Comparison of ENCODE assay signal across 10 cellular contexts in genomic region chr6:93721386-93722048, GRCh38.
A peak's percentile ranks its signal among the peaks of the same experiment; 100 is the strongest.
DNase-seq lines count a peak whose midpoint lies in the region; ATAC-seq and TF ChIP-seq lines count a peak whose summit lies in the region.
"Had no signal": no experiment of that assay in that cellular context is flagged by ENCODE, and none has a peak within 500 bp of the region (broad histone marks: within the 10 kb centered on the region; RNA-seq: fewer than 3 reads in every experiment).

No MANE protein-coding gene starts in this region.

- H3K27me3 Mint-ChIP-seq in effector memory CD8-positive, alpha-beta T cell = no peaks in the 10 kb centered on the region
- H3K27me3 Mint-ChIP-seq: B cell, naive B cell had no signal

- no peak overlapping the region for H3K4me3 ChIP-seq in skeletal muscle cell (ENCODE audit: low read depth, low read length)

- ATAC-seq in effector memory CD8-positive, alpha-beta T cell (replicated peaks) = no peak
- no peak for ATAC-seq in GM21360 (IDR thresholded peaks at IDR 0.05; ENCODE audit: unreplicated experiment)

- no peak overlapping the region for H3K27ac Mint-ChIP-seq in effector memory CD8-positive, alpha-beta T cell
- H3K27ac Mint-ChIP-seq: B cell had no signal

- no peaks in the 10 kb centered on the region for H3K4me1 Mint-ChIP-seq in effector memory CD8-positive, alpha-beta T cell (ENCODE audit: low read depth in 2 of 2)
- H3K4me1 Mint-ChIP-seq: B cell, naive B cell had no signal

- POLR2A ChIA-PET in RWPE1 (lab: Yijun Ruan, JAX; ENCODE audit: low non-redundant PET) = no interaction called here

- DNase-seq in NCI-H524 (lab: John Stamatoyannopoulos, UW) (peak; percentile 7 to 68), NCI-H524 treated with DMSO at 0.1 percent for 48 hours (lab: John Stamatoyannopoulos, UW) (no peak), NCI-H69 (lab: John Stamatoyannopoulos, UW) (peak; percentile 96), fibroblast of gingiva (ENCODE audit: low read depth) (peak; percentile 5), skeletal muscle cell (ENCODE audit: low read depth) (peak; percentile 7), RWPE1 (ENCODE audit: low spot score) (no peak)
- DNase-seq in effector memory CD8-positive, alpha-beta T cell = no peak
- DNase-seq: naive B cell had no signal

- H3K4me3 Mint-ChIP-seq in effector memory CD8-positive, alpha-beta T cell = no peak overlapping the region
- H3K4me3 Mint-ChIP-seq: B cell, naive B cell had no signal

- no peaks in the 10 kb centered on the region for H3K36me3 Mint-ChIP-seq in effector memory CD8-positive, alpha-beta T cell (ENCODE audit: insufficient read depth)
- H3K36me3 Mint-ChIP-seq: naive B cell had no signal

- TF ChIP-seq CTCF in RWPE1 (conservative IDR thresholded peaks at IDR 0.05; ENCODE audit: low read depth) = no peak

- CTCF ChIA-PET in RWPE1 (lab: Yijun Ruan, JAX) = interaction anchor here (0.6 kb wide), 1 partner anchor 9 kb away, joined by 3 read pairs; no protein-coding TSS in a partner anchor

- no peak overlapping the region for H3K27ac ChIP-seq in RWPE1

- peaks cover 1 to 6% of the 10 kb centered on the region in 2 donors for H3K9me3 Mint-ChIP-seq in effector memory CD8-positive, alpha-beta T cell

Comparison
In these comparisons a context has a peak if more than half of its experiments do, and no peak if none do; other contexts are left out.
1. DNase-seq: peak in NCI-H524 (2 of 2), NCI-H69 (single experiment), fibroblast of gingiva (single experiment) and skeletal muscle cell (single experiment); none in NCI-H524 treated with DMSO at 0.1 percent for 48 hours (single experiment), RWPE1 (single experiment) and effector memory CD8-positive, alpha-beta T cell (0 of 3).